Comparison of ENCODE assay signal across 22 cellular contexts in genomic region chr10:128927389-128927788, GRCh38.
A peak's percentile ranks its signal among the peaks of the same experiment; 100 is the strongest.
DNase-seq lines count a peak whose midpoint lies in the region; ATAC-seq and TF ChIP-seq lines count a peak whose summit lies in the region.
"Had no signal": no experiment of that assay in that cellular context is flagged by ENCODE, and none has a peak within 500 bp of the region (broad histone marks: within the 10 kb centered on the region; RNA-seq: fewer than 3 reads in every experiment).

No MANE protein-coding gene starts in this region.

- H3K4me1 ChIP-seq in lower lobe of right lung (peaks cover 5% of the 10 kb centered on the region), upper lobe of right lung (peaks cover 5% of the 10 kb centered on the region)
- H3K4me1 ChIP-seq: BE2C, psoas muscle, spleen had no signal

- H3K9me3 ChIP-seq in lower lobe of right lung: no peaks in the 10 kb centered on the region
- no peaks in the 10 kb centered on the region for H3K9me3 ChIP-seq in upper lobe of right lung
- H3K9me3 ChIP-seq: BE2C, psoas muscle had no signal

- DNase-seq in NCI-H748 (lab: John Stamatoyannopoulos, UW; ENCODE audit: unreplicated experiment) (peak; percentile 17), NCI-H748 treated with DMSO at 0.1 percent for 48 hours (lab: John Stamatoyannopoulos, UW) (no peak), fibroblast of gingiva (ENCODE audit: low read depth) (peak; percentile 8), lower lobe of right lung (no peak), upper lobe of right lung (no peak), epidermal melanocyte (ENCODE audit: insufficient read length, low spot score) (no peak)
- DNase-seq: activated CD4-positive, alpha-beta memory T cell treated with anti-CD3 and anti-CD28 coated beads, Interleukin-2, amount 10 ng/mL, durations not matched to agents 7 days and 5 days; activated gamma-delta T cell; BE2C; COR-L47; head of caudate nucleus; NCI-H1694; NCI-H2227 treated with DMSO at 0.1 percent for 48 hours; PC-3; SIG-M5; spleen; stimulated activated CD4-positive, alpha-beta T cell treated with anti-CD3 and anti-CD28 coated beads, Interleukin-4, amount 100 ng/mL, for 24 hours had no signal

- no peak overlapping the region for H3K4me3 ChIP-seq in lower lobe of right lung
- no peak overlapping the region for H3K4me3 ChIP-seq in upper lobe of right lung
- H3K4me3 ChIP-seq: GM23338, psoas muscle, spleen had no signal

- intact Hi-C loops in lower lobe of right lung (cut with DNase I) (no loop called here), upper lobe of right lung (cut with DNase I) (no loop called here)

- H3K27me3 ChIP-seq in lower lobe of right lung (ENCODE audit: low read depth) (no peaks in the 10 kb centered on the region), upper lobe of right lung (no peaks in the 10 kb centered on the region)
- H3K27me3 ChIP-seq: BE2C had no signal

- ATAC-seq in lower lobe of right lung: peak; percentile 25 to 60
- peak; percentile 31 for ATAC-seq in upper lobe of right lung
- no peak for ATAC-seq in HG02678 (IDR thresholded peaks at IDR 0.05; ENCODE audit: unreplicated experiment)
- ATAC-seq in GM21367 (IDR thresholded peaks at IDR 0.05; ENCODE audit: unreplicated experiment): no peak
- ATAC-seq: activated CD4-positive, CD25-positive, alpha-beta regulatory T cell treated with anti-CD3 and anti-CD28 coated beads, Interleukin-2, amount 50 U/mL, for 24 hours; PC-3 had no signal

- H3K27ac ChIP-seq in lower lobe of right lung: no peak overlapping the region
- H3K27ac ChIP-seq in upper lobe of right lung: no peak overlapping the region
- H3K27ac ChIP-seq: spleen had no signal

- TF ChIP-seq CTCF in lower lobe of right lung (IDR thresholded peaks at IDR 0.05) (no peak), upper lobe of right lung (IDR thresholded peaks at IDR 0.05) (no peak)

- H3K36me3 ChIP-seq in lower lobe of right lung (no peaks in the 10 kb centered on the region), upper lobe of right lung (no peaks in the 10 kb centered on the region)
- H3K36me3 ChIP-seq: BE2C, spleen had no signal

Comparison
In these comparisons a context has a peak if more than half of its experiments do, and no peak if none do; other contexts are left out.
1. DNase-seq: peak in NCI-H748 (single experiment) and fibroblast of gingiva (single experiment); none in NCI-H748 treated with DMSO at 0.1 percent for 48 hours (single experiment), lower lobe of right lung (single experiment), upper lobe of right lung (single experiment) and epidermal melanocyte (single experiment).
2. ATAC-seq: peak in lower lobe of right lung (2 of 2) and upper lobe of right lung (single experiment); none in HG02678 (single experiment) and GM21367 (single experiment).